ENCODE assay signal across 1 cellular context in genomic region chr1:236370397-236370796, GRCh38.
A peak's percentile ranks its signal among the peaks of the same experiment; 100 is the strongest.
TF ChIP-seq lines count a peak whose summit lies in the region.

No MANE protein-coding gene starts in this region.

TF ChIP-seq in K562, 482 proteins besides CTCF, POLR2A, EP300 and RAD21 (continues in another document):
- no peak for TF ChIP-seq ZNF57 (CRISPR knock-in tag; IDR thresholded peaks at IDR 0.05)
- no peak for TF ChIP-seq RBM22 (IDR thresholded peaks at IDR 0.05; ENCODE audit: low read depth, low read length, poor library complexity, severe bottlenecking)
- peak; percentile 36; the same call in 1 of the 2 replicates for TF ChIP-seq ZNF316 (IDR thresholded peaks at IDR 0.05)
- TF ChIP-seq ZNF644 (tag; IDR thresholded peaks at IDR 0.05; ENCODE audit: low read depth) = no peak
- no peak for TF ChIP-seq MYNN (IDR thresholded peaks at IDR 0.05)
- TF ChIP-seq MYNN (CRISPR knock-in tag; IDR thresholded peaks at IDR 0.05) = no peak
- TF ChIP-seq BRD9 (IDR thresholded peaks at IDR 0.05; ENCODE audit: low read depth, partially characterized antibody) = no peak
- TF ChIP-seq, protein P1, sequence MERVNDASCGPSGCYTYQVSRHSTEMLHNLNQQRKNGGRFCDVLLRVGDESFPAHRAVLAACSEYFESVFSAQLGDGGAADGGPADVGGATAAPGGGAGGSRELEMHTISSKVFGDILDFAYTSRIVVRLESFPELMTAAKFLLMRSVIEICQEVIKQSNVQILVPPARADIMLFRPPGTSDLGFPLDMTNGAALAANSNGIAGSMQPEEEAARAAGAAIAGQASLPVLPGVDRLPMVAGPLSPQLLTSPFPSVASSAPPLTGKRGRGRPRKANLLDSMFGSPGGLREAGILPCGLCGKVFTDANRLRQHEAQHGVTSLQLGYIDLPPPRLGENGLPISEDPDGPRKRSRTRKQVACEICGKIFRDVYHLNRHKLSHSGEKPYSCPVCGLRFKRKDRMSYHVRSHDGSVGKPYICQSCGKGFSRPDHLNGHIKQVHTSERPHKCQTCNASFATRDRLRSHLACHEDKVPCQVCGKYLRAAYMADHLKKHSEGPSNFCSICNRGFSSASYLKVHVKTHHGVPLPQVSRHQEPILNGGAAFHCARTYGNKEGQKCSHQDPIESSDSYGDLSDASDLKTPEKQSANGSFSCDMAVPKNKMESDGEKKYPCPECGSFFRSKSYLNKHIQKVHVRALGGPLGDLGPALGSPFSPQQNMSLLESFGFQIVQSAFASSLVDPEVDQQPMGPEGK (CRISPR knock-in tag; IDR thresholded peaks at IDR 0.05; ENCODE audit: borderline replicate concordance) = no peak
- TF ChIP-seq BRD4 (IDR thresholded peaks at IDR 0.05) = no peak
- no peak for TF ChIP-seq RBM14 (IDR thresholded peaks at IDR 0.05; ENCODE audit: borderline replicate concordance, insufficient read depth, low read depth, low read length)
- TF ChIP-seq, protein P2, sequence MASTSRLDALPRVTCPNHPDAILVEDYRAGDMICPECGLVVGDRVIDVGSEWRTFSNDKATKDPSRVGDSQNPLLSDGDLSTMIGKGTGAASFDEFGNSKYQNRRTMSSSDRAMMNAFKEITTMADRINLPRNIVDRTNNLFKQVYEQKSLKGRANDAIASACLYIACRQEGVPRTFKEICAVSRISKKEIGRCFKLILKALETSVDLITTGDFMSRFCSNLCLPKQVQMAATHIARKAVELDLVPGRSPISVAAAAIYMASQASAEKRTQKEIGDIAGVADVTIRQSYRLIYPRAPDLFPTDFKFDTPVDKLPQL (IDR thresholded peaks at IDR 0.05; ENCODE audit: extremely low read depth, insufficient read length) = no peak
- TF ChIP-seq DPF2 (IDR thresholded peaks at IDR 0.05) = peak; percentile 68
- TF ChIP-seq, protein P3, sequence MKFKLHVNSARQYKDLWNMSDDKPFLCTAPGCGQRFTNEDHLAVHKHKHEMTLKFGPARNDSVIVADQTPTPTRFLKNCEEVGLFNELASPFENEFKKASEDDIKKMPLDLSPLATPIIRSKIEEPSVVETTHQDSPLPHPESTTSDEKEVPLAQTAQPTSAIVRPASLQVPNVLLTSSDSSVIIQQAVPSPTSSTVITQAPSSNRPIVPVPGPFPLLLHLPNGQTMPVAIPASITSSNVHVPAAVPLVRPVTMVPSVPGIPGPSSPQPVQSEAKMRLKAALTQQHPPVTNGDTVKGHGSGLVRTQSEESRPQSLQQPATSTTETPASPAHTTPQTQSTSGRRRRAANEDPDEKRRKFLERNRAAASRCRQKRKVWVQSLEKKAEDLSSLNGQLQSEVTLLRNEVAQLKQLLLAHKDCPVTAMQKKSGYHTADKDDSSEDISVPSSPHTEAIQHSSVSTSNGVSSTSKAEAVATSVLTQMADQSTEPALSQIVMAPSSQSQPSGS (CRISPR knock-in tag; IDR thresholded peaks at IDR 0.05) = no peak
- no peak for TF ChIP-seq GATAD2A (IDR thresholded peaks at IDR 0.05)
- TF ChIP-seq ARHGAP35 (IDR thresholded peaks at IDR 0.05; ENCODE audit: partially characterized antibody) = no peak
- TF ChIP-seq ZSCAN32 (CRISPR knock-in tag; IDR thresholded peaks at IDR 0.05) = no peak
- TF ChIP-seq NFE2L1 (tag; IDR thresholded peaks at IDR 0.05; ENCODE audit: borderline replicate concordance, low read depth) = no peak
- TF ChIP-seq SRSF7 (optimal IDR thresholded peaks at IDR 0.05; ENCODE audit: low read depth, low read length) = no peak
- TF ChIP-seq SAFB2 (IDR thresholded peaks at IDR 0.05; ENCODE audit: borderline replicate concordance, low read depth, low read length, severe bottlenecking) = no peak
- peak; percentile 9; the same call in 1 of the 2 replicates for TF ChIP-seq JUND (IDR thresholded peaks at IDR 0.05; ENCODE audit: borderline replicate concordance, low read depth, low read length)
- no peak for TF ChIP-seq JUND (tag; IDR thresholded peaks at IDR 0.05; ENCODE audit: borderline replicate concordance, low read depth, low read length)
- TF ChIP-seq BMI1 (IDR thresholded peaks at IDR 0.05; ENCODE audit: low read length) = no peak
- TF ChIP-seq NELFE (IDR thresholded peaks at IDR 0.05; ENCODE audit: insufficient read depth, insufficient read length) = no peak
- peak; percentile 54; the same call in 1 of the 2 replicates for TF ChIP-seq NFE2 (IDR thresholded peaks at IDR 0.05; ENCODE audit: low read depth)
- TF ChIP-seq TCF15 (CRISPR knock-in tag; IDR thresholded peaks at IDR 0.05) = no peak
- no peak for TF ChIP-seq ZNF184 (CRISPR knock-in tag; IDR thresholded peaks at IDR 0.05)
- no peak for TF ChIP-seq GATAD2B (IDR thresholded peaks at IDR 0.05; ENCODE audit: borderline replicate concordance)
- no peak for TF ChIP-seq TEAD4 (IDR thresholded peaks at IDR 0.05; ENCODE audit: low read length)
- no peak for TF ChIP-seq TEAD4 (CRISPR knock-in tag; IDR thresholded peaks at IDR 0.05; ENCODE audit: borderline replicate concordance)
- no peak for TF ChIP-seq MTA3 (IDR thresholded peaks at IDR 0.05; ENCODE audit: borderline replicate concordance)
- TF ChIP-seq, protein P4, sequence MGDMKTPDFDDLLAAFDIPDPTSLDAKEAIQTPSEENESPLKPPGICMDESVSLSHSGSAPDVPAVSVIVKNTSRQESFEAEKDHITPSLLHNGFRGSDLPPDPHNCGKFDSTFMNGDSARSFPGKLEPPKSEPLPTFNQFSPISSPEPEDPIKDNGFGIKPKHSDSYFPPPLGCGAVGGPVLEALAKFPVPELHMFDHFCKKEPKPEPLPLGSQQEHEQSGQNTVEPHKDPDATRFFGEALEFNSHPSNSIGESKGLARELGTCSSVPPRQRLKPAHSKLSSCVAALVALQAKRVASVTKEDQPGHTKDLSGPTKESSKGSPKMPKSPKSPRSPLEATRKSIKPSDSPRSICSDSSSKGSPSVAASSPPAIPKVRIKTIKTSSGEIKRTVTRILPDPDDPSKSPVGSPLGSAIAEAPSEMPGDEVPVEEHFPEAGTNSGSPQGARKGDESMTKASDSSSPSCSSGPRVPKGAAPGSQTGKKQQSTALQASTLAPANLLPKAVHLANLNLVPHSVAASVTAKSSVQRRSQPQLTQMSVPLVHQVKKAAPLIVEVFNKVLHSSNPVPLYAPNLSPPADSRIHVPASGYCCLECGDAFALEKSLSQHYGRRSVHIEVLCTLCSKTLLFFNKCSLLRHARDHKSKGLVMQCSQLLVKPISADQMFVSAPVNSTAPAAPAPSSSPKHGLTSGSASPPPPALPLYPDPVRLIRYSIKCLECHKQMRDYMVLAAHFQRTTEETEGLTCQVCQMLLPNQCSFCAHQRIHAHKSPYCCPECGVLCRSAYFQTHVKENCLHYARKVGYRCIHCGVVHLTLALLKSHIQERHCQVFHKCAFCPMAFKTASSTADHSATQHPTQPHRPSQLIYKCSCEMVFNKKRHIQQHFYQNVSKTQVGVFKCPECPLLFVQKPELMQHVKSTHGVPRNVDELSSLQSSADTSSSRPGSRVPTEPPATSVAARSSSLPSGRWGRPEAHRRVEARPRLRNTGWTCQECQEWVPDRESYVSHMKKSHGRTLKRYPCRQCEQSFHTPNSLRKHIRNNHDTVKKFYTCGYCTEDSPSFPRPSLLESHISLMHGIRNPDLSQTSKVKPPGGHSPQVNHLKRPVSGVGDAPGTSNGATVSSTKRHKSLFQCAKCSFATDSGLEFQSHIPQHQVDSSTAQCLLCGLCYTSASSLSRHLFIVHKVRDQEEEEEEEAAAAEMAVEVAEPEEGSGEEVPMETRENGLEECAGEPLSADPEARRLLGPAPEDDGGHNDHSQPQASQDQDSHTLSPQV (IDR thresholded peaks at IDR 0.05) = no peak
- no peak for TF ChIP-seq HDAC1 (IDR thresholded peaks at IDR 0.05)
- TF ChIP-seq E2F5 (CRISPR knock-in tag; IDR thresholded peaks at IDR 0.05) = no peak
- TF ChIP-seq RAD51 (IDR thresholded peaks at IDR 0.05; ENCODE audit: borderline replicate concordance, low read depth) = no peak
- no peak for TF ChIP-seq BRCA1 (IDR thresholded peaks at IDR 0.05)
- no peak for TF ChIP-seq BRCA1 (CRISPR knock-in tag; IDR thresholded peaks at IDR 0.05)
- no peak for TF ChIP-seq POU5F1 (IDR thresholded peaks at IDR 0.05; ENCODE audit: borderline replicate concordance, low read depth, low read length, partially characterized antibody)
- TF ChIP-seq HDAC8 (tag; IDR thresholded peaks at IDR 0.05) = no peak
- 0 out of 2 replicates have a peak, but pooled peaks have one; percentile 18 for TF ChIP-seq SMARCA4 (IDR thresholded peaks at IDR 0.05)
- TF ChIP-seq KLF1 (tag; IDR thresholded peaks at IDR 0.05) = no peak
- TF ChIP-seq, protein P5, sequence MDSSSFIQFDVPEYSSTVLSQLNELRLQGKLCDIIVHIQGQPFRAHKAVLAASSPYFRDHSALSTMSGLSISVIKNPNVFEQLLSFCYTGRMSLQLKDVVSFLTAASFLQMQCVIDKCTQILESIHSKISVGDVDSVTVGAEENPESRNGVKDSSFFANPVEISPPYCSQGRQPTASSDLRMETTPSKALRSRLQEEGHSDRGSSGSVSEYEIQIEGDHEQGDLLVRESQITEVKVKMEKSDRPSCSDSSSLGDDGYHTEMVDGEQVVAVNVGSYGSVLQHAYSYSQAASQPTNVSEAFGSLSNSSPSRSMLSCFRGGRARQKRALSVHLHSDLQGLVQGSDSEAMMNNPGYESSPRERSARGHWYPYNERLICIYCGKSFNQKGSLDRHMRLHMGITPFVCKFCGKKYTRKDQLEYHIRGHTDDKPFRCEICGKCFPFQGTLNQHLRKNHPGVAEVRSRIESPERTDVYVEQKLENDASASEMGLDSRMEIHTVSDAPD (CRISPR knock-in tag; IDR thresholded peaks at IDR 0.05) = no peak
- no peak for TF ChIP-seq FOXA1 (IDR thresholded peaks at IDR 0.05; ENCODE audit: borderline replicate concordance)
- TF ChIP-seq ZNF174 (CRISPR knock-in tag; IDR thresholded peaks at IDR 0.05) = no peak
- TF ChIP-seq HMG20A (CRISPR knock-in tag; conservative IDR thresholded peaks at IDR 0.05) = no peak
- 0 out of 2 replicates have a peak, but pooled peaks have one; percentile 37 for TF ChIP-seq SMARCE1 (IDR thresholded peaks at IDR 0.05)
- no peak for TF ChIP-seq AFF4 (CRISPR knock-in tag; IDR thresholded peaks at IDR 0.05)
- no peak for TF ChIP-seq ZNF512 (tag; IDR thresholded peaks at IDR 0.05)
- no peak for TF ChIP-seq MAZ (CRISPR knock-in tag; conservative IDR thresholded peaks at IDR 0.05 in 1 of 2, IDR thresholded peaks at IDR 0.05 in 1 of 2)
- no peak for TF ChIP-seq PRPF4 (IDR thresholded peaks at IDR 0.05; ENCODE audit: insufficient read depth, low read depth, low read length, poor library complexity, severe bottlenecking)
- TF ChIP-seq TCF7 (IDR thresholded peaks at IDR 0.05; ENCODE audit: borderline replicate concordance) = no peak
